ENCODE assay signal across 2 cellular contexts in the genomic region with DNA sequence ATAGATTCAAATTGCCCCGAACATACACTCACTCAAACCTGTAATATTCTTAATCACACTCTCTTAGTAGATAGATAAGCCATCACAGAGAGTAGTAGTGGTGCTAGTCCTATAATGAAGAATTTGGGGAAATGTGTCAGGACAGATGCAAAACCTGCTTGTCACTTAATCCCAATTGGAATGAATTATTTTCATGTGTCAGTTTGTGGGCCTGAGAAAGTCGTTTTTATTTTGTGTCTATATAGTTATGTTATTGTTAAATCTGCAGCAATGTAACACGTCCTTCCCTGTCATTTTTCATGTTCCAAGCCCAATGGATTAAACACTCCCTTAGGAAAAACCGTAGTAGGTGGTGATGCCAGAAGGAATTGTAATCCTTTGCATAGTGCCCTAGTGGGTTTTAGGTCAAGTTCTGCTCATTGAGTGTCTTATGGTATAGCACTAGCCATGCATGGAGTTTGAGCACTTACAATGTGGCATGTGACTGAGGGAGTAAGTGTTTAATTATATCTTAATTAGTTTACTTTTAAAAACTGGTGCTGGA.
TF ChIP-seq lines count a peak whose summit lies in the region.

No MANE protein-coding gene starts in this region.

TF ChIP-seq in SK-N-SH, 30 proteins besides CTCF, POLR2A, EP300 and RAD21 (continued from another document):
- TF ChIP-seq RXRA (IDR thresholded peaks at IDR 0.05; ENCODE audit: borderline replicate concordance, low read depth) (no peak), TAF1 (IDR thresholded peaks at IDR 0.05; ENCODE audit: borderline replicate concordance, low read depth, low read length) (no peak), CHD2 (IDR thresholded peaks at IDR 0.05; ENCODE audit: low read length, partially characterized antibody) (no peak), SIN3A (IDR thresholded peaks at IDR 0.05; ENCODE audit: borderline replicate concordance, low read depth, low read length) (no peak), FOSL2 (IDR thresholded peaks at IDR 0.05; ENCODE audit: borderline replicate concordance, low read depth) (no peak), MXI1 (IDR thresholded peaks at IDR 0.05; ENCODE audit: low read depth, low read length) (no peak), MEF2A (IDR thresholded peaks at IDR 0.05; ENCODE audit: borderline replicate concordance, low read depth) (no peak), JUND (IDR thresholded peaks at IDR 0.05) (no peak), FOXJ3 (CRISPR knock-in tag; IDR thresholded peaks at IDR 0.05) (no peak)
- TF ChIP-seq, protein P1, sequence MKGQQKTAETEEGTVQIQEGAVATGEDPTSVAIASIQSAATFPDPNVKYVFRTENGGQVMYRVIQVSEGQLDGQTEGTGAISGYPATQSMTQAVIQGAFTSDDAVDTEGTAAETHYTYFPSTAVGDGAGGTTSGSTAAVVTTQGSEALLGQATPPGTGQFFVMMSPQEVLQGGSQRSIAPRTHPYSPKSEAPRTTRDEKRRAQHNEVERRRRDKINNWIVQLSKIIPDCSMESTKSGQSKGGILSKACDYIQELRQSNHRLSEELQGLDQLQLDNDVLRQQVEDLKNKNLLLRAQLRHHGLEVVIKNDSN (IDR thresholded peaks at IDR 0.05; ENCODE audit: borderline replicate concordance, low read depth), result no peak
- TF ChIP-seq, protein P2, sequence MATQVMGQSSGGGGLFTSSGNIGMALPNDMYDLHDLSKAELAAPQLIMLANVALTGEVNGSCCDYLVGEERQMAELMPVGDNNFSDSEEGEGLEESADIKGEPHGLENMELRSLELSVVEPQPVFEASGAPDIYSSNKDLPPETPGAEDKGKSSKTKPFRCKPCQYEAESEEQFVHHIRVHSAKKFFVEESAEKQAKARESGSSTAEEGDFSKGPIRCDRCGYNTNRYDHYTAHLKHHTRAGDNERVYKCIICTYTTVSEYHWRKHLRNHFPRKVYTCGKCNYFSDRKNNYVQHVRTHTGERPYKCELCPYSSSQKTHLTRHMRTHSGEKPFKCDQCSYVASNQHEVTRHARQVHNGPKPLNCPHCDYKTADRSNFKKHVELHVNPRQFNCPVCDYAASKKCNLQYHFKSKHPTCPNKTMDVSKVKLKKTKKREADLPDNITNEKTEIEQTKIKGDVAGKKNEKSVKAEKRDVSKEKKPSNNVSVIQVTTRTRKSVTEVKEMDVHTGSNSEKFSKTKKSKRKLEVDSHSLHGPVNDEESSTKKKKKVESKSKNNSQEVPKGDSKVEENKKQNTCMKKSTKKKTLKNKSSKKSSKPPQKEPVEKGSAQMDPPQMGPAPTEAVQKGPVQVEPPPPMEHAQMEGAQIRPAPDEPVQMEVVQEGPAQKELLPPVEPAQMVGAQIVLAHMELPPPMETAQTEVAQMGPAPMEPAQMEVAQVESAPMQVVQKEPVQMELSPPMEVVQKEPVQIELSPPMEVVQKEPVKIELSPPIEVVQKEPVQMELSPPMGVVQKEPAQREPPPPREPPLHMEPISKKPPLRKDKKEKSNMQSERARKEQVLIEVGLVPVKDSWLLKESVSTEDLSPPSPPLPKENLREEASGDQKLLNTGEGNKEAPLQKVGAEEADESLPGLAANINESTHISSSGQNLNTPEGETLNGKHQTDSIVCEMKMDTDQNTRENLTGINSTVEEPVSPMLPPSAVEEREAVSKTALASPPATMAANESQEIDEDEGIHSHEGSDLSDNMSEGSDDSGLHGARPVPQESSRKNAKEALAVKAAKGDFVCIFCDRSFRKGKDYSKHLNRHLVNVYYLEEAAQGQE (IDR thresholded peaks at IDR 0.05; ENCODE audit: low read depth, low read length), result no peak

TF ChIP-seq in SK-N-SH treated with all-trans-retinoic acid at 6 μM for 48 hours, 23 proteins besides CTCF, POLR2A, EP300 and RAD21:
- TF ChIP-seq, protein P3, sequence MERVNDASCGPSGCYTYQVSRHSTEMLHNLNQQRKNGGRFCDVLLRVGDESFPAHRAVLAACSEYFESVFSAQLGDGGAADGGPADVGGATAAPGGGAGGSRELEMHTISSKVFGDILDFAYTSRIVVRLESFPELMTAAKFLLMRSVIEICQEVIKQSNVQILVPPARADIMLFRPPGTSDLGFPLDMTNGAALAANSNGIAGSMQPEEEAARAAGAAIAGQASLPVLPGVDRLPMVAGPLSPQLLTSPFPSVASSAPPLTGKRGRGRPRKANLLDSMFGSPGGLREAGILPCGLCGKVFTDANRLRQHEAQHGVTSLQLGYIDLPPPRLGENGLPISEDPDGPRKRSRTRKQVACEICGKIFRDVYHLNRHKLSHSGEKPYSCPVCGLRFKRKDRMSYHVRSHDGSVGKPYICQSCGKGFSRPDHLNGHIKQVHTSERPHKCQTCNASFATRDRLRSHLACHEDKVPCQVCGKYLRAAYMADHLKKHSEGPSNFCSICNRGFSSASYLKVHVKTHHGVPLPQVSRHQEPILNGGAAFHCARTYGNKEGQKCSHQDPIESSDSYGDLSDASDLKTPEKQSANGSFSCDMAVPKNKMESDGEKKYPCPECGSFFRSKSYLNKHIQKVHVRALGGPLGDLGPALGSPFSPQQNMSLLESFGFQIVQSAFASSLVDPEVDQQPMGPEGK (CRISPR knock-in tag; IDR thresholded peaks at IDR 0.05; ENCODE audit: borderline replicate concordance), result no peak
- no peak for TF ChIP-seq TOX (CRISPR knock-in tag; IDR thresholded peaks at IDR 0.05; ENCODE audit: borderline replicate concordance)
- TF ChIP-seq ZFP30 (CRISPR knock-in tag; IDR thresholded peaks at IDR 0.05), result no peak
- no peak for TF ChIP-seq TCF4 (CRISPR knock-in tag; IDR thresholded peaks at IDR 0.05; ENCODE audit: borderline replicate concordance)
- TF ChIP-seq, protein P4, sequence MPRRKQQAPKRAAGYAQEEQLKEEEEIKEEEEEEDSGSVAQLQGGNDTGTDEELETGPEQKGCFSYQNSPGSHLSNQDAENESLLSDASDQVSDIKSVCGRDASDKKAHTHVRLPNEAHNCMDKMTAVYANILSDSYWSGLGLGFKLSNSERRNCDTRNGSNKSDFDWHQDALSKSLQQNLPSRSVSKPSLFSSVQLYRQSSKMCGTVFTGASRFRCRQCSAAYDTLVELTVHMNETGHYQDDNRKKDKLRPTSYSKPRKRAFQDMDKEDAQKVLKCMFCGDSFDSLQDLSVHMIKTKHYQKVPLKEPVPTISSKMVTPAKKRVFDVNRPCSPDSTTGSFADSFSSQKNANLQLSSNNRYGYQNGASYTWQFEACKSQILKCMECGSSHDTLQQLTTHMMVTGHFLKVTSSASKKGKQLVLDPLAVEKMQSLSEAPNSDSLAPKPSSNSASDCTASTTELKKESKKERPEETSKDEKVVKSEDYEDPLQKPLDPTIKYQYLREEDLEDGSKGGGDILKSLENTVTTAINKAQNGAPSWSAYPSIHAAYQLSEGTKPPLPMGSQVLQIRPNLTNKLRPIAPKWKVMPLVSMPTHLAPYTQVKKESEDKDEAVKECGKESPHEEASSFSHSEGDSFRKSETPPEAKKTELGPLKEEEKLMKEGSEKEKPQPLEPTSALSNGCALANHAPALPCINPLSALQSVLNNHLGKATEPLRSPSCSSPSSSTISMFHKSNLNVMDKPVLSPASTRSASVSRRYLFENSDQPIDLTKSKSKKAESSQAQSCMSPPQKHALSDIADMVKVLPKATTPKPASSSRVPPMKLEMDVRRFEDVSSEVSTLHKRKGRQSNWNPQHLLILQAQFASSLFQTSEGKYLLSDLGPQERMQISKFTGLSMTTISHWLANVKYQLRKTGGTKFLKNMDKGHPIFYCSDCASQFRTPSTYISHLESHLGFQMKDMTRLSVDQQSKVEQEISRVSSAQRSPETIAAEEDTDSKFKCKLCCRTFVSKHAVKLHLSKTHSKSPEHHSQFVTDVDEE (CRISPR knock-in tag; IDR thresholded peaks at IDR 0.05), result no peak
- no peak for TF ChIP-seq ZNF70 (CRISPR knock-in tag; IDR thresholded peaks at IDR 0.05)
